In genomic region chr6:159761873-159762680, GRCh38 we compare ENCODE assay signal across 8 cellular contexts. TPM values are rescaled to one million over a fixed set of nuclear protein-coding genes. Genes with fewer than 3 reads are reported as not detected.
DNase-seq lines count a peak whose midpoint lies in the region; ATAC-seq and TF ChIP-seq lines count a peak whose summit lies in the region.

ACAT2 (plus strand) TSS chr6:159762045; CDS start chr6:159762088, 43 bp downstream.

- in situ Hi-C loops in T47D (cut with HindIII; ENCODE audit: low pct_unique_long_range_greater_than_20kb, low sequenced_read_pairs): no loop called here

- DNase-seq in AG08395 (ENCODE audit: low spot score) (peak; percentile 99), NCI-H2227 (lab: John Stamatoyannopoulos, UW; ENCODE audit: unreplicated experiment) (peak; percentile 93), T47D (ENCODE audit: low read depth in 1 of 2, low spot score in 1 of 2) (peak; percentile 87 to 92)

- H3K4me3 ChIP-seq in iPS-18a (ENCODE audit: low read length): peak within 1 kb of the TSS; percentile 85
- H3K4me3 ChIP-seq in skeletal muscle satellite cell (ENCODE audit: low read length): peak within 1 kb of the TSS; percentile 98

- H3K4me2 ChIP-seq in skeletal muscle satellite cell (ENCODE audit: low read length): peak within 1 kb of the TSS; percentile 99

- H3K36me3 ChIP-seq in iPS-18a (ENCODE audit: control insufficient read depth, low read depth, low read length) (peaks cover 43% of the 10 kb centered on the region), skeletal muscle satellite cell (ENCODE audit: insufficient read depth, low read length) (peaks cover 40% of the 10 kb centered on the region)

- no peaks in the 10 kb centered on the region for H3K27me3 ChIP-seq in iPS-18a (ENCODE audit: control insufficient read depth, insufficient read depth, low read length)
- no peaks in the 10 kb centered on the region for H3K27me3 ChIP-seq in skeletal muscle satellite cell (ENCODE audit: control insufficient read depth, insufficient read depth, low read length)

- H3K4me1 ChIP-seq in iPS-18a (ENCODE audit: control insufficient read depth, low read depth, low read length): peaks cover 22% of the 10 kb centered on the region
- H3K4me1 ChIP-seq in skeletal muscle satellite cell (ENCODE audit: control insufficient read depth, insufficient read depth, low read length): peaks cover 36% of the 10 kb centered on the region

- no peak for TF ChIP-seq CTCF in VCaP (conservative IDR thresholded peaks at IDR 0.05)

- H3K27ac ChIP-seq in VCaP: peak within 1 kb of the TSS; percentile 94
- peak within 1 kb of the TSS; percentile 97 for H3K27ac ChIP-seq in iPS-18a (ENCODE audit: low read length)

- H3K9me3 ChIP-seq in iPS-18a (ENCODE audit: control insufficient read depth, low read depth, low read length): no peaks in the 10 kb centered on the region
- no peaks in the 10 kb centered on the region for H3K9me3 ChIP-seq in skeletal muscle satellite cell (replicated peaks; ENCODE audit: low read length)

- H3K9ac ChIP-seq in iPS-18a (ENCODE audit: low read length): peak within 1 kb of the TSS; percentile 89
- H3K9ac ChIP-seq in skeletal muscle satellite cell (ENCODE audit: low read depth, low read length): peak within 1 kb of the TSS; percentile 93

- ATAC-seq in GM18909 (IDR thresholded peaks at IDR 0.05; ENCODE audit: poor library complexity, unreplicated experiment): peak; percentile 97
- peak; percentile 98 for ATAC-seq in HG03159 (IDR thresholded peaks at IDR 0.05; ENCODE audit: unreplicated experiment)

RNA-seq across cellular contexts. Expression of gene ACAT2, which starts in this region (rescaled TPM):
- total RNA-seq in skeletal muscle satellite cell (2012; rRNA removed): 14.6 and 26.6 TPM in 2 replicates

Comparison
In these comparisons a context has a peak if more than half of its experiments do, and no peak if none do; other contexts are left out.
1. Peak in every context shown above with its lines: DNase-seq, ATAC-seq, H3K4me3 ChIP-seq and H3K27ac ChIP-seq.